In the genomic region with DNA sequence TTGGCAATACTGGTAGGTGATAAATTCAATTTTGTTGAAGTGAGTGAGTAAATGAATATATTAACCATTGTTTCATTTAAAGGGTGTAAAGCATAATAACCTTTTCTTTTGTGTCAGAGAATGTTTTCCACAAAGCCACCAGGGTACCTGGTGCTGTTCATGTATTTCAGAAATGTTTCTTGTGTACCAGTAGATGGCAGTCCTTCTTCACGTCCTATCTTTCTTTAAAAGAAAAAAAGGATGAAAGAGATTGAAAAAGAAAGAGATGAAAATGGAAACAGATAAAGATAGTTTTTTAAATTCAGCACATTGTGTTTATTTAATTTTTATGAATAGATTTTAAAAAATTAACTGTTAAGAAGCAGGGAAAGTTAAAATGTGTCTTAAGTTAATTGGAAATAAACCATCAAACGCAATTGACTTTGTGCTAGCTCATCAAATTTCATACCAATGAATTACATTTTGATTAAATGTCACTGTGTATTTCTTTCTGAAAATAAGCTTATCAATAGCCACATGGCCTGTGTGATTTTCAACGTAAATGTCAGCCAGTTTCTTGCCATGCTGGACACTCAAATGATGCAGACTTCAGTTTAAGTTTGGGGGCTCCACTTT, we compare ENCODE assay signal across 8 cellular contexts.
DNase-seq lines count a peak whose midpoint lies in the region; ATAC-seq, FAIRE-seq and TF ChIP-seq lines count a peak whose summit lies in the region.

No MANE protein-coding gene starts in this region.

- H3K36me3 Mint-ChIP-seq in neural progenitor cell = no peaks in the 10 kb centered on the region
- H3K36me3 Mint-ChIP-seq in stimulated activated naive B cell treated with anti-CD40 and anti-IgM and Interleukin-4, amounts not matched to agents 10 μg/mL and 1 μg/mL and 100 μg/mL, for 72 hours = no peaks in the 10 kb centered on the region

- H4K20me1 ChIP-seq in neural progenitor cell (ENCODE audit: low read depth) = no peaks in the 10 kb centered on the region

- H3K27ac Mint-ChIP-seq in neural progenitor cell = no peak overlapping the region
- H3K27ac Mint-ChIP-seq in stimulated activated naive B cell treated with anti-CD40 and anti-IgM and Interleukin-4, amounts not matched to agents 10 μg/mL and 1 μg/mL and 100 μg/mL, for 72 hours = no peak overlapping the region

- no peaks in the 10 kb centered on the region for H3K4me1 Mint-ChIP-seq in neural progenitor cell
- H3K4me1 Mint-ChIP-seq in stimulated activated naive B cell treated with anti-CD40 and anti-IgM and Interleukin-4, amounts not matched to agents 10 μg/mL and 1 μg/mL and 100 μg/mL, for 72 hours = no peaks in the 10 kb centered on the region

- H2AFZ ChIP-seq in neural progenitor cell (replicated peaks) = peak overlapping the region; percentile 65

- H3K27me3 ChIP-seq in BJ (ENCODE audit: control insufficient read depth, insufficient read depth, low read length) (no peaks in the 10 kb centered on the region), bronchial epithelial cell (ENCODE audit: control insufficient read depth, insufficient read depth, low read length) (no peaks in the 10 kb centered on the region), neural progenitor cell (no peaks in the 10 kb centered on the region)

- DNase-seq in BJ (ENCODE audit: low read depth) = no peak
- peak; percentile 1 for DNase-seq in GM19239 (ENCODE audit: insufficient read length, low spot score)
- DNase-seq in NCI-H2227 treated with DMSO at 0.1 percent for 48 hours (lab: John Stamatoyannopoulos, UW) = peak; percentile 37
- DNase-seq in bronchial epithelial cell (ENCODE audit: low read depth) = peak; percentile 27
- DNase-seq in neural progenitor cell (ENCODE audit: low spot score) = peak; percentile 56
- DNase-seq in GF-D8 (lab: John Stamatoyannopoulos, UW) = no peak
- no peak for DNase-seq in stimulated activated naive B cell treated with anti-CD40 and anti-IgM and Interleukin-4, amounts not matched to agents 10 μg/mL and 1 μg/mL and 100 μg/mL, for 72 hours

- no peak overlapping the region for H3K4me3 Mint-ChIP-seq in neural progenitor cell
- no peak overlapping the region for H3K4me3 Mint-ChIP-seq in stimulated activated naive B cell treated with anti-CD40 and anti-IgM and Interleukin-4, amounts not matched to agents 10 μg/mL and 1 μg/mL and 100 μg/mL, for 72 hours

- H3K4me1 ChIP-seq in neural progenitor cell = peaks cover 10% of the 10 kb centered on the region

- FAIRE-seq in GM19239 (lab: Jason Lieb, UNC) = peak; percentile 66
- FAIRE-seq in bronchial epithelial cell (lab: Jason Lieb, UNC) = no peak

- H3K4me2 ChIP-seq in neural progenitor cell = no peak overlapping the region

- H3K27ac ChIP-seq in neural progenitor cell = no peak overlapping the region

- H3K9me3 Mint-ChIP-seq in neural progenitor cell = no peaks in the 10 kb centered on the region
- peaks cover 0 to 1% of the 10 kb centered on the region in 2 donors for H3K9me3 Mint-ChIP-seq in stimulated activated naive B cell treated with anti-CD40 and anti-IgM and Interleukin-4, amounts not matched to agents 10 μg/mL and 1 μg/mL and 100 μg/mL, for 72 hours

- TF ChIP-seq CTCF in BJ (IDR thresholded peaks at IDR 0.05; ENCODE audit: insufficient read depth, low read depth, low read length) (0 out of 2 replicates have a peak, but pooled peaks have one; percentile 24), bronchial epithelial cell (IDR thresholded peaks at IDR 0.05; ENCODE audit: insufficient read depth, low read length, severe bottlenecking) (peak; percentile 39), neural progenitor cell (IDR thresholded peaks at IDR 0.05) (peak; percentile 85)

- H3K9ac ChIP-seq in neural progenitor cell = no peak overlapping the region

- no peaks in the 10 kb centered on the region for H3K27me3 Mint-ChIP-seq in neural progenitor cell (ENCODE audit: insufficient read depth, low read depth)
- no peaks in the 10 kb centered on the region for H3K27me3 Mint-ChIP-seq in stimulated activated naive B cell treated with anti-CD40 and anti-IgM and Interleukin-4, amounts not matched to agents 10 μg/mL and 1 μg/mL and 100 μg/mL, for 72 hours

- no peaks in the 10 kb centered on the region for H3F3A ChIP-seq in neural progenitor cell (ENCODE audit: low read depth)

- no peak for ATAC-seq in HG02870 (IDR thresholded peaks at IDR 0.05; ENCODE audit: unreplicated experiment)
- no peak for ATAC-seq in stimulated activated naive B cell treated with anti-CD40 and anti-IgM and Interleukin-4, amounts not matched to agents 10 μg/mL and 1 μg/mL and 100 μg/mL, for 72 hours (replicated peaks)

- CTCF ChIA-PET in BJ (lab: Yijun Ruan, JAX) = no interaction called here

- POLR2A ChIA-PET in BJ (lab: Charles Lee) = no interaction called here

- H3K36me3 ChIP-seq in BJ (ENCODE audit: control insufficient read depth, insufficient read depth, low read length) = no peaks in the 10 kb centered on the region
- no peaks in the 10 kb centered on the region for H3K36me3 ChIP-seq in bronchial epithelial cell (ENCODE audit: control insufficient read depth, insufficient read depth, low read length)
- H3K36me3 ChIP-seq in neural progenitor cell = no peaks in the 10 kb centered on the region

- H3K4me3 ChIP-seq in BJ (ENCODE audit: low read depth, low read length) (no peak overlapping the region), bronchial epithelial cell (ENCODE audit: low read depth, low read length) (no peak overlapping the region), neural progenitor cell (no peak overlapping the region)

- H3K9me3 ChIP-seq in neural progenitor cell (ENCODE audit: low read depth) = no peaks in the 10 kb centered on the region

- no peaks in the 10 kb centered on the region for H3K79me2 ChIP-seq in neural progenitor cell (ENCODE audit: low read depth)

Comparison
In these comparisons a context has a peak if more than half of its experiments do, and no peak if none do; other contexts are left out.
1. DNase-seq: peak in GM19239 (single experiment), NCI-H2227 treated with DMSO at 0.1 percent for 48 hours (single experiment), bronchial epithelial cell (single experiment) and neural progenitor cell (single experiment); none in BJ (single experiment), GF-D8 (single experiment) and stimulated activated naive B cell treated with anti-CD40 and anti-IgM and Interleukin-4, amounts not matched to agents 10 μg/mL and 1 μg/mL and 100 μg/mL, for 72 hours (single experiment).
2. CTCF ChIP-seq: peak in every context shown above with its lines; median percentile 85 in neural progenitor cell; 39 in bronchial epithelial cell; 24 in BJ.